In the genomic region with DNA sequence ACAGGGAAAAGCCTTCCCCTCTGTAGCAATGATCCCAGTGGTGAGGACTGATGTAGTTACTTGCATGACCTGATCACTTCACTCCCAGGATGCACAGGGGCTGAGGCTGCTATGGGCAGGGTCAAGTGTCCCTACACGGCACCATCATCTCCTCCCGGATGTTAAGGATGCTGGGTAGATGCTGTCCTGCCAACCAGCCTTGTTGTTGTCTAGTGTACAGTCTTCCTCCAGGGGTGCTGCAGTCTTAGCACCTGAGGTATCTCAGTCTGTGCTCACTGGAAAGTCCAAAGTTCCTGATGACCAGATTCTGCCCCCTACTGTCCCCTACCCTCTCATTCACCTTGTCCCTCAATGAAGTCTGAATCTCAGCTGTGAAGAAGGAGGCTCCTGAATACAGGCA, we compare ENCODE assay signal across 2 cellular contexts.
TF ChIP-seq lines count a peak whose summit lies in the region.

No MANE protein-coding gene starts in this region.

TF ChIP-seq in IMR-90, 13 proteins besides CTCF, POLR2A, EP300 and RAD21:
- TF ChIP-seq, protein P1, sequence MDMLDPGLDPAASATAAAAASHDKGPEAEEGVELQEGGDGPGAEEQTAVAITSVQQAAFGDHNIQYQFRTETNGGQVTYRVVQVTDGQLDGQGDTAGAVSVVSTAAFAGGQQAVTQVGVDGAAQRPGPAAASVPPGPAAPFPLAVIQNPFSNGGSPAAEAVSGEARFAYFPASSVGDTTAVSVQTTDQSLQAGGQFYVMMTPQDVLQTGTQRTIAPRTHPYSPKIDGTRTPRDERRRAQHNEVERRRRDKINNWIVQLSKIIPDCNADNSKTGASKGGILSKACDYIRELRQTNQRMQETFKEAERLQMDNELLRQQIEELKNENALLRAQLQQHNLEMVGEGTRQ (IDR thresholded peaks at IDR 0.05; ENCODE audit: low read depth, low read length), result no peak
- TF ChIP-seq CHD1 (IDR thresholded peaks at IDR 0.05; ENCODE audit: low read depth, low read length) (no peak), BHLHE40 (IDR thresholded peaks at IDR 0.05; ENCODE audit: low read depth, low read length) (no peak)

TF ChIP-seq in H1, 55 proteins besides CTCF, POLR2A, EP300 and RAD21:
- TF ChIP-seq MAFK (IDR thresholded peaks at IDR 0.05; ENCODE audit: low read depth, low read length), result no peak
- no peak for TF ChIP-seq FOSL1 (IDR thresholded peaks at IDR 0.05; ENCODE audit: insufficient read depth, low read depth, low read length)
- no peak for TF ChIP-seq GABPA (IDR thresholded peaks at IDR 0.05; ENCODE audit: borderline replicate concordance, insufficient read depth, low read length)
- TF ChIP-seq BRCA1 (IDR thresholded peaks at IDR 0.05; ENCODE audit: low read depth, low read length), result no peak
- TF ChIP-seq RBBP5 (IDR thresholded peaks at IDR 0.05; ENCODE audit: borderline replicate concordance, low read depth, low read length), result no peak
- TF ChIP-seq CBX8 (IDR thresholded peaks at IDR 0.05; ENCODE audit: borderline replicate concordance, low read depth, low read length), result no peak
- TF ChIP-seq EGR1 (IDR thresholded peaks at IDR 0.05; ENCODE audit: borderline replicate concordance, low read depth, low read length), result no peak
- TF ChIP-seq, protein P2, sequence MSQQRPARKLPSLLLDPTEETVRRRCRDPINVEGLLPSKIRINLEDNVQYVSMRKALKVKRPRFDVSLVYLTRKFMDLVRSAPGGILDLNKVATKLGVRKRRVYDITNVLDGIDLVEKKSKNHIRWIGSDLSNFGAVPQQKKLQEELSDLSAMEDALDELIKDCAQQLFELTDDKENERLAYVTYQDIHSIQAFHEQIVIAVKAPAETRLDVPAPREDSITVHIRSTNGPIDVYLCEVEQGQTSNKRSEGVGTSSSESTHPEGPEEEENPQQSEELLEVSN (IDR thresholded peaks at IDR 0.05), result no peak
- TF ChIP-seq RXRA (IDR thresholded peaks at IDR 0.05; ENCODE audit: insufficient read depth, low read depth, low read length), result no peak
- no peak for TF ChIP-seq TCF12 (IDR thresholded peaks at IDR 0.05; ENCODE audit: low read depth, low read length)
- TF ChIP-seq HDAC2 (IDR thresholded peaks at IDR 0.05; ENCODE audit: borderline replicate concordance in 1 of 2, low read depth in 2 of 2, low read length in 2 of 2), result no peak
- TF ChIP-seq, protein P1 (IDR thresholded peaks at IDR 0.05; ENCODE audit: low read length), result no peak
- no peak for TF ChIP-seq PHF8 (conservative IDR thresholded peaks at IDR 0.05; ENCODE audit: low read depth, low read length)
- TF ChIP-seq CTBP2 (IDR thresholded peaks at IDR 0.05; ENCODE audit: borderline replicate concordance, insufficient read depth, insufficient read length, low read length), result no peak
- no peak for TF ChIP-seq EZH2 (IDR thresholded peaks at IDR 0.05; ENCODE audit: low read depth, low read length, severe bottlenecking)
- no peak for TF ChIP-seq SP1 (IDR thresholded peaks at IDR 0.05; ENCODE audit: low read depth, low read length)
- no peak for TF ChIP-seq JUN (IDR thresholded peaks at IDR 0.05; ENCODE audit: low read depth, low read length)
- no peak for TF ChIP-seq POU5F1 (IDR thresholded peaks at IDR 0.05; ENCODE audit: low read depth, low read length)
- no peak for TF ChIP-seq SAP30 (IDR thresholded peaks at IDR 0.05; ENCODE audit: insufficient read depth, insufficient replicate concordance, low read length)
